In genomic region chr2:177724398-177725287, GRCh38 we compare ENCODE assay signal across 1 cellular context.
TF ChIP-seq lines count a peak whose summit lies in the region.

No MANE protein-coding gene starts in this region.

TF ChIP-seq in K562, 482 proteins besides CTCF, POLR2A, EP300 and RAD21 (continued from another document and continues in another):
- TF ChIP-seq ATF2 (CRISPR knock-in tag; IDR thresholded peaks at IDR 0.05) = no peak
- no peak for TF ChIP-seq PURB (CRISPR knock-in tag; IDR thresholded peaks at IDR 0.05; ENCODE audit: low read depth)
- peak; percentile 73 for TF ChIP-seq CREM (IDR thresholded peaks at IDR 0.05; ENCODE audit: low read depth)
- TF ChIP-seq ID3 (CRISPR knock-in tag; IDR thresholded peaks at IDR 0.05) = no peak
- no peak for TF ChIP-seq ID3 (tag; IDR thresholded peaks at IDR 0.05)
- TF ChIP-seq ESRRA (IDR thresholded peaks at IDR 0.05; ENCODE audit: borderline replicate concordance, low read depth) = 0 out of 2 replicates have a peak, but pooled peaks have one; percentile 8
- TF ChIP-seq CUX1 (CRISPR knock-in tag; IDR thresholded peaks at IDR 0.05) = no peak
- TF ChIP-seq XRCC4 (IDR thresholded peaks at IDR 0.05; ENCODE audit: extremely low read depth, insufficient read depth, insufficient read length) = no peak
- no peak for TF ChIP-seq TSHZ1 (CRISPR knock-in tag; IDR thresholded peaks at IDR 0.05)
- TF ChIP-seq ZNF395 (CRISPR knock-in tag; IDR thresholded peaks at IDR 0.05) = 0 out of 2 replicates have a peak, but pooled peaks have one; percentile 4
- no peak for TF ChIP-seq EGR1 (conservative IDR thresholded peaks at IDR 0.05)
- TF ChIP-seq PCBP1 (IDR thresholded peaks at IDR 0.05; ENCODE audit: low read depth, low read length, poor library complexity, severe bottlenecking) = no peak
- TF ChIP-seq ZFP91 (CRISPR knock-in tag; IDR thresholded peaks at IDR 0.05) = no peak
- no peak for TF ChIP-seq GTF3C2 (IDR thresholded peaks at IDR 0.05; ENCODE audit: borderline replicate concordance, extremely low read depth, insufficient read length)
- no peak for TF ChIP-seq PHB2 (IDR thresholded peaks at IDR 0.05; ENCODE audit: low read depth)
- no peak for TF ChIP-seq ELK3 (CRISPR knock-in tag; IDR thresholded peaks at IDR 0.05)
- no peak for TF ChIP-seq EWSR1 (IDR thresholded peaks at IDR 0.05; ENCODE audit: borderline replicate concordance, low read depth, partially characterized antibody)
- TF ChIP-seq BDP1 (IDR thresholded peaks at IDR 0.05; ENCODE audit: insufficient read depth, insufficient read length) = no peak
- no peak for TF ChIP-seq ZNF699 (CRISPR knock-in tag; IDR thresholded peaks at IDR 0.05; ENCODE audit: insufficient replicate concordance)
- no peak for TF ChIP-seq RBM22 (IDR thresholded peaks at IDR 0.05; ENCODE audit: low read depth, low read length, poor library complexity, severe bottlenecking)
- TF ChIP-seq RCOR1 (IDR thresholded peaks at IDR 0.05; ENCODE audit: borderline replicate concordance in 1 of 2, low read depth in 2 of 2, low read length in 2 of 2) = peak in 1 of 2 experiments; percentile 41; a peak in 1 of 4 replicates
- no peak for TF ChIP-seq CLOCK (CRISPR knock-in tag; IDR thresholded peaks at IDR 0.05; ENCODE audit: borderline replicate concordance)
- TF ChIP-seq HINFP (tag; conservative IDR thresholded peaks at IDR 0.05; ENCODE audit: low read depth) = no peak
- TF ChIP-seq ZNF551 (CRISPR knock-in tag; IDR thresholded peaks at IDR 0.05) = no peak
- no peak for TF ChIP-seq HDAC1 (IDR thresholded peaks at IDR 0.05)
- no peak for TF ChIP-seq ZNF41 (CRISPR knock-in tag; conservative IDR thresholded peaks at IDR 0.05)
- TF ChIP-seq ZNF324 (CRISPR knock-in tag; IDR thresholded peaks at IDR 0.05) = no peak
- no peak for TF ChIP-seq KDM4B (IDR thresholded peaks at IDR 0.05; ENCODE audit: borderline replicate concordance in 2 of 2, low read depth in 1 of 2)
- TF ChIP-seq HNRNPLL (IDR thresholded peaks at IDR 0.05; ENCODE audit: low read depth, low read length, poor library complexity, severe bottlenecking) = no peak
- no peak for TF ChIP-seq MAX (CRISPR knock-in tag; IDR thresholded peaks at IDR 0.05)
- no peak for TF ChIP-seq HOXB6 (CRISPR knock-in tag; IDR thresholded peaks at IDR 0.05; ENCODE audit: borderline replicate concordance)
- TF ChIP-seq NR4A1 (CRISPR knock-in tag; IDR thresholded peaks at IDR 0.05) = no peak
- TF ChIP-seq NR4A1 (tag; IDR thresholded peaks at IDR 0.05) = no peak
